Comparison of ENCODE assay signal across 20 cellular contexts in the genomic region with DNA sequence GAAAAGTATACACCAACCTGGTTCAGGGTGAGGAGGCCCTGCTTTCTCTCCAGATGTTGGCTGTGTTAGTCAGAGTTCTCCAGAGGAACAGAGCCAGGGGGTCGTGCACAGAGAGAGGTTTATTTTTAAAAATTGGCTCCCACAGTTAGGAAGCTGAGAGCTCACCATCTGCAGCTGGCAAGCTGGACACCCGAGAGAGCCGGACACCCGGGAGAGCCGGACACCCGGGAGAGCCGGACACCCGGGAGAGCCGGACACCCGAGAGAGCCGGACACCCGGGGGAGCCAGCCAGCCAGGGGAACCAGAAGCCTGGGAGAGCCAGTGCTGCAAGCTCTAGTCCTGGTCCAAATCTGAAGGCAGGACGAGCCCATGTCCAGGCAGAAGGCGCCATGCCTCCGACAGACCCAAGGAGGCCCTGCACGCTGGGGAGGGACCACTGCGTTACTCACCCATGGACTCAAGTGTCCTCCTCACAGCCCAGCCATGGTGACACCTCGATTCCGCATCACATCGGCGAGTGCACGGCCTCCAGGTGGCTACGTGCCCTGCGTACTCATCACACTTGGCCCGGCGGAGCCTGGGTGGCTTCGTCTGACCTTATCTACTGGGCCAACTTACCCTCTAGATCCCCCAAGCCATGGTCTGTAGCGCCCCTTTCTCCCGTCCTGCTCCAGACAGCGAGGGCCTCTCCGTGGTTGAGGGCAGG.
"Had no signal": no experiment of that assay in that cellular context is flagged by ENCODE, and none has a peak within 500 bp of the region (broad histone marks: within the 10 kb centered on the region; RNA-seq: fewer than 3 reads in every experiment).

No MANE protein-coding gene starts in this region.

- H3K27ac Mint-ChIP-seq: activated CD8-positive, alpha-beta T cell treated with anti-CD3 and anti-CD28 coated beads, Interleukin-2, amount 10 ng/mL, durations not matched to agents 7 days and 5 days; activated naive CD4-positive, alpha-beta T cell treated with anti-CD3 and anti-CD28 coated beads, Interleukin-2, amount 10 ng/mL, durations not matched to agents 7 days and 5 days; activated naive CD8-positive, alpha-beta T cell treated with anti-CD3 and anti-CD28 coated beads, Interleukin-2, amount 50 U/mL, for 24 hours; dendritic cell treated with granulocyte-macrophage colony-stimulating factor and Interleukin-4, amounts not matched to agents 40 ng/mL and 50 ng/mL, for 4 days; naive B cell; stimulated activated naive B cell treated with anti-CD40 and anti-IgM and Interleukin-4, amounts not matched to agents 10 μg/mL and 1 μg/mL and 100 μg/mL, for 72 hours had no signal

- H3K27ac ChIP-seq: cardiac muscle cell, heart left ventricle, lower lobe of right lung, prostate gland, testis had no signal

- ATAC-seq: activated CD8-positive, alpha-beta T cell treated with anti-CD3 and anti-CD28 coated beads, Interleukin-2, amount 10 ng/mL, durations not matched to agents 7 days and 5 days; activated naive CD8-positive, alpha-beta T cell treated with anti-CD3 and anti-CD28 coated beads, Interleukin-2, amount 50 U/mL, for 24 hours; heart left ventricle; left colon; lower lobe of right lung; stimulated activated naive B cell treated with anti-CD40 and anti-IgM and Interleukin-4, amounts not matched to agents 10 μg/mL and 1 μg/mL and 100 μg/mL, for 72 hours had no signal

- H3K36me3 ChIP-seq: cardiac muscle cell, heart left ventricle, lower lobe of right lung, prostate gland had no signal

- H3K4me3 ChIP-seq: cardiac muscle cell, heart left ventricle, lower lobe of right lung, prostate gland, testis had no signal

- H3K9me3 Mint-ChIP-seq: activated naive CD4-positive, alpha-beta T cell treated with anti-CD3 and anti-CD28 coated beads, Interleukin-2, amount 10 ng/mL, durations not matched to agents 7 days and 5 days; activated naive CD8-positive, alpha-beta T cell treated with anti-CD3 and anti-CD28 coated beads, Interleukin-2, amount 50 U/mL, for 24 hours; dendritic cell treated with granulocyte-macrophage colony-stimulating factor and Interleukin-4, amounts not matched to agents 40 ng/mL and 50 ng/mL, for 4 days; stimulated activated naive B cell treated with anti-CD40 and anti-IgM and Interleukin-4, amounts not matched to agents 10 μg/mL and 1 μg/mL and 100 μg/mL, for 72 hours had no signal

- H3K9me3 ChIP-seq: lower lobe of right lung, prostate gland, testis had no signal

- DNase-seq: activated CD4-positive, alpha-beta T cell treated with anti-CD3 and anti-CD28 coated beads for 48 hours; activated CD8-positive, alpha-beta T cell treated with anti-CD3 and anti-CD28 coated beads, Interleukin-2, amount 10 ng/mL, durations not matched to agents 7 days and 5 days; activated naive CD4-positive, alpha-beta T cell treated with anti-CD3 and anti-CD28 coated beads, Interleukin-2, amount 10 ng/mL, durations not matched to agents 7 days and 5 days; activated naive CD8-positive, alpha-beta T cell treated with anti-CD3 and anti-CD28 coated beads, Interleukin-2, amount 50 U/mL, for 24 hours; activated T-cell treated with anti-CD3 and anti-CD28 coated beads, Interleukin-2, amount 50 U/mL, for 48 hours; effector CD4-positive, alpha-beta T cell; heart left ventricle; left colon; lower lobe of right lung; mesendoderm; naive B cell; stimulated activated CD4-positive, alpha-beta T cell treated with anti-CD3 and anti-CD28 coated beads, Interleukin-2, amount 100 ng/mL, for 48 hours; stimulated activated CD8-positive, alpha-beta memory T cell treated with anti-CD3 and anti-CD28 coated beads, Interleukin-4, amount 100 ng/mL, for 48 hours; stimulated activated naive B cell treated with anti-CD40 and anti-IgM and Interleukin-4, amounts not matched to agents 10 μg/mL and 1 μg/mL and 100 μg/mL, for 72 hours; T-helper 2 cell; testis; trophoblast cell had no signal

- H3K4me3 Mint-ChIP-seq: activated CD8-positive, alpha-beta T cell treated with anti-CD3 and anti-CD28 coated beads, Interleukin-2, amount 10 ng/mL, durations not matched to agents 7 days and 5 days; activated naive CD4-positive, alpha-beta T cell treated with anti-CD3 and anti-CD28 coated beads, Interleukin-2, amount 10 ng/mL, durations not matched to agents 7 days and 5 days; activated naive CD8-positive, alpha-beta T cell treated with anti-CD3 and anti-CD28 coated beads, Interleukin-2, amount 50 U/mL, for 24 hours; dendritic cell treated with granulocyte-macrophage colony-stimulating factor and Interleukin-4, amounts not matched to agents 40 ng/mL and 50 ng/mL, for 4 days; stimulated activated naive B cell treated with anti-CD40 and anti-IgM and Interleukin-4, amounts not matched to agents 10 μg/mL and 1 μg/mL and 100 μg/mL, for 72 hours had no signal

- H3K27me3 ChIP-seq: testis had no signal

- H3K36me3 Mint-ChIP-seq: activated naive CD4-positive, alpha-beta T cell treated with anti-CD3 and anti-CD28 coated beads, Interleukin-2, amount 10 ng/mL, durations not matched to agents 7 days and 5 days had no signal

- H3K4me1 ChIP-seq: prostate gland, testis had no signal
